Comparison of ENCODE assay signal across 8 cellular contexts in genomic region chr4:105520819-105521790, GRCh38. TPM values are rescaled to one million over a fixed set of nuclear protein-coding genes. Genes with fewer than 3 reads are reported as not detected.
DNase-seq lines count a peak whose midpoint lies in the region; ATAC-seq and TF ChIP-seq lines count a peak whose summit lies in the region.

No MANE protein-coding gene starts in this region.

- H3K9me3 ChIP-seq in OCI-LY7 (ENCODE audit: low read length), result no peaks in the 10 kb centered on the region
- no peaks in the 10 kb centered on the region for H3K9me3 ChIP-seq in endodermal cell (ENCODE audit: control insufficient read depth, low read length)

- H2AFZ ChIP-seq in OCI-LY7 (ENCODE audit: low read length), result no peak overlapping the region

- CTCF ChIA-PET in OCI-LY7 (lab: Charles Lee; ENCODE audit: unreplicated experiment), result interaction anchor here (0.6 kb wide), 1 partner anchor 1066 kb away, joined by 3 read pairs; no protein-coding TSS in a partner anchor

- no TSS peak for BruUV-seq in OCI-LY7 (replicated peaks; lab: Mats Ljungman, UMichigan)

- H3K27ac ChIP-seq in OCI-LY7 (ENCODE audit: low read depth, low read length, poor library complexity, severe bottlenecking) (no peak overlapping the region), endodermal cell (ENCODE audit: low read depth, low read length) (no peak overlapping the region)

- no peaks in the 10 kb centered on the region for H3K9me2 ChIP-seq in OCI-LY7 (ENCODE audit: insufficient read depth, low read length)

- ATAC-seq in GM19397 (IDR thresholded peaks at IDR 0.05; ENCODE audit: unreplicated experiment) (peak; percentile 67), GM19324 (IDR thresholded peaks at IDR 0.05; ENCODE audit: low FRiP score, unreplicated experiment) (no peak)

- H3K4me2 ChIP-seq in OCI-LY7 (ENCODE audit: low read length), result no peak overlapping the region

- POLR2A ChIA-PET in OCI-LY7 (lab: Charles Lee), result interaction anchor here (0.6 to 1.0 kb wide), 3 partner anchors 107 to 194 kb away, joined by 3 read pairs; no protein-coding TSS in a partner anchor

- no peaks in the 10 kb centered on the region for H4K20me1 ChIP-seq in OCI-LY7 (ENCODE audit: insufficient read depth, low read length)

- intact Hi-C loops in OCI-LY7 (cut with micrococcal nuclease; ENCODE audit: unreplicated experiment), result loop anchor here (2.0 kb wide), 1 partner anchor 194 kb away; no protein-coding TSS in a partner anchor

- H3K36me3 Mint-ChIP-seq in endodermal cell (ENCODE audit: low read depth) (no peaks in the 10 kb centered on the region), mesothelial cell of epicardium (no peaks in the 10 kb centered on the region)

- H3K4me3 Mint-ChIP-seq in endodermal cell (no peak overlapping the region), mesothelial cell of epicardium (no peak overlapping the region)

- H3K9ac ChIP-seq in endodermal cell (ENCODE audit: extremely low read depth, low read length, poor library complexity, severe bottlenecking), result no peak overlapping the region

- H3K27ac Mint-ChIP-seq in endodermal cell (no peak overlapping the region), mesothelial cell of epicardium (no peak overlapping the region)

- DNase-seq in ELF-1 (ENCODE audit: low read depth, low spot score) (peak; percentile 53), HK-2 (ENCODE audit: unreplicated experiment) (peak; percentile 27), OCI-LY7 (ENCODE audit: low spot score) (peak; percentile 39), endodermal cell (peak; percentile 72), mesothelial cell of epicardium (ENCODE audit: low spot score in 2 of 2, unreplicated experiment in 2 of 2) (peak in 1 of 2 experiments; percentile 45)
- no peak for DNase-seq in stimulated activated CD4-positive, alpha-beta T cell treated with anti-CD3 and anti-CD28 coated beads, Interleukin-12 subunit alpha, Interleukin-12 subunit beta, amount 100 ng/mL, for 4 hours

- TF ChIP-seq CTCF in OCI-LY7 (conservative IDR thresholded peaks at IDR 0.05; ENCODE audit: low read length), result peak; percentile 85
- peak; percentile 84 for TF ChIP-seq CTCF in endodermal cell (conservative IDR thresholded peaks at IDR 0.05)
- TF ChIP-seq CTCF in mesothelial cell of epicardium (IDR thresholded peaks at IDR 0.05; ENCODE audit: unreplicated experiment), result peak; percentile 65

- H3K4me1 Mint-ChIP-seq in endodermal cell (no peaks in the 10 kb centered on the region), mesothelial cell of epicardium (no peaks in the 10 kb centered on the region)

- H3K4me3 ChIP-seq in OCI-LY7 (ENCODE audit: low read depth, low read length, poor library complexity, severe bottlenecking), result no peak overlapping the region
- no peak overlapping the region for H3K4me3 ChIP-seq in endodermal cell (ENCODE audit: low read length)

- no peaks in the 10 kb centered on the region for H3K79me2 ChIP-seq in OCI-LY7 (ENCODE audit: insufficient read depth, low read depth, low read length)

- H3K36me3 ChIP-seq in OCI-LY7 (ENCODE audit: insufficient read depth, low read length), result no peaks in the 10 kb centered on the region
- H3K36me3 ChIP-seq in endodermal cell (ENCODE audit: control insufficient read depth, insufficient read depth, low read length), result no peaks in the 10 kb centered on the region

- 20% methylated on average over 3 of the region's 3 CpGs; no CpG with 5 or more reads in 1 of the 2 experiments for WGBS in endodermal cell (ENCODE audit: insufficient coverage in 1 of 2, insufficient read length in 1 of 2), 2 experiments

- no peaks in the 10 kb centered on the region for H3K27me3 ChIP-seq in endodermal cell (ENCODE audit: control insufficient read depth, insufficient read depth, low read length, poor library complexity, severe bottlenecking)

- H3K9me3 Mint-ChIP-seq in endodermal cell, result no peaks in the 10 kb centered on the region
- peaks cover 4% of the 10 kb centered on the region for H3K9me3 Mint-ChIP-seq in mesothelial cell of epicardium

- H3K27me3 Mint-ChIP-seq in endodermal cell (ENCODE audit: insufficient read depth) (peaks cover 19% of the 10 kb centered on the region), mesothelial cell of epicardium (ENCODE audit: low read depth) (peaks cover 6% of the 10 kb centered on the region)

- no peaks in the 10 kb centered on the region for H3K4me1 ChIP-seq in OCI-LY7 (ENCODE audit: insufficient read depth, low read length, poor library complexity, severe bottlenecking)
- no peaks in the 10 kb centered on the region for H3K4me1 ChIP-seq in endodermal cell (ENCODE audit: control insufficient read depth, insufficient read depth, low read length)

RNA-seq across cellular contexts. Expression of gene ARHGEF38, which starts 31.3 kb away (rescaled TPM):
- not detected in 2 replicates for total RNA-seq in OCI-LY7 (2014; rRNA removed; shearing (Covaris generic))
- total RNA-seq in OCI-LY7 (2022), result not detected in 2 replicates
- 1 to 10 TPM in 1 of 2 donors, under 1 TPM in 1; 0.51 to 2.1 TPM for total RNA-seq in endodermal cell
- polyA plus RNA-seq in endodermal cell (2013, experiment 1 of 2), result not detected
- polyA plus RNA-seq in endodermal cell (2013, experiment 2 of 2), result 0.04 TPM
- total RNA-seq in mesothelial cell of epicardium, result 0.22 to 0.69 TPM (median 0.36 TPM) in 3 replicates

RNA-seq across cellular contexts. Expression of gene PPA2, which starts 47.2 kb away (rescaled TPM):
- total RNA-seq in OCI-LY7 (2014; rRNA removed; shearing (Covaris generic)), result 55.7 and 73.1 TPM in 2 replicates
- total RNA-seq in OCI-LY7 (2022) (74.6 and 77.7 TPM in 2 replicates), endodermal cell (100 to 1,000 TPM in 1 of 2 donors, 10 to 100 TPM in 1; 90.7 to 133 TPM), mesothelial cell of epicardium (83.4 to 91.2 TPM (median 85.7 TPM) in 3 replicates)
- 103 TPM for polyA plus RNA-seq in endodermal cell (2013, experiment 1 of 2)
- 106 TPM for polyA plus RNA-seq in endodermal cell (2013, experiment 2 of 2)
